In genomic region chr9:129323999-129324553, GRCh38 we compare ENCODE assay signal across 15 cellular contexts.
A peak's percentile ranks its signal among the peaks of the same experiment; 100 is the strongest.
DNase-seq lines count a peak whose midpoint lies in the region; ATAC-seq and TF ChIP-seq lines count a peak whose summit lies in the region.
"Had no signal": no experiment of that assay in that cellular context is flagged by ENCODE, and none has a peak within 500 bp of the region (broad histone marks: within the 10 kb centered on the region; RNA-seq: fewer than 3 reads in every experiment).

No MANE protein-coding gene starts in this region.

- peaks cover 4 to 73% (median 65%) of the 10 kb centered on the region in 4 donors for H3K4me1 ChIP-seq in tibial artery

- no peak for DNase-seq in RWPE1 (ENCODE audit: low spot score)
- peak; percentile 28 for DNase-seq in chondrocyte (ENCODE audit: low spot score)
- DNase-seq in mesothelial cell of epicardium (ENCODE audit: low spot score in 2 of 2, unreplicated experiment in 2 of 2) = no peak
- peak; percentile 19 to 59 for DNase-seq in tibial artery
- no peak for DNase-seq in effector CD8-positive, alpha-beta T cell (lab: John Stamatoyannopoulos, UW)
- DNase-seq in mesenteric fat pad (ENCODE audit: low spot score) = no peak
- DNase-seq: activated B cell treated with CpG ODN at 0.5 μM for 24 hours, GOT3, NCI-H187, NCI-H446 treated with DMSO at 0.1 percent for 48 hours, nephron progenitor cell, SHP77 treated with DMSO at 0.1 percent for 48 hours, T-helper 2 cell had no signal

- H3K9me3 Mint-ChIP-seq in chondrocyte (ENCODE audit: low read depth) (no peaks in the 10 kb centered on the region), mesothelial cell of epicardium (no peaks in the 10 kb centered on the region)
- H3K9me3 Mint-ChIP-seq: activated B cell treated with CpG ODN at 0.5 μM for 24 hours, IgD-negative memory B cell, nephron progenitor cell had no signal

- no peak overlapping the region for H3K4me3 ChIP-seq in tibial artery

- TF ChIP-seq CTCF in RWPE1 (conservative IDR thresholded peaks at IDR 0.05; ENCODE audit: low read depth) (no peak), chondrocyte (IDR thresholded peaks at IDR 0.05) (no peak), mesothelial cell of epicardium (IDR thresholded peaks at IDR 0.05; ENCODE audit: unreplicated experiment) (no peak), tibial artery (IDR thresholded peaks at IDR 0.05) (no peak)

- H3K4me3 Mint-ChIP-seq in chondrocyte (ENCODE audit: unreplicated experiment) = no peak overlapping the region
- H3K4me3 Mint-ChIP-seq in mesothelial cell of epicardium = no peak overlapping the region
- H3K4me3 Mint-ChIP-seq: activated B cell treated with CpG ODN at 0.5 μM for 24 hours, IgD-negative memory B cell, nephron progenitor cell had no signal

- no peaks in the 10 kb centered on the region for H3K36me3 ChIP-seq in tibial artery

- H3K9me3 ChIP-seq in tibial artery = no peaks in the 10 kb centered on the region

- peak overlapping the region; percentile 71 for H3K27ac Mint-ChIP-seq in chondrocyte (ENCODE audit: unreplicated experiment)
- peak overlapping the region; percentile 50 for H3K27ac Mint-ChIP-seq in mesothelial cell of epicardium
- H3K27ac Mint-ChIP-seq: activated B cell treated with CpG ODN at 0.5 μM for 24 hours, IgD-negative memory B cell, nephron progenitor cell had no signal

- no peaks in the 10 kb centered on the region for H3K27me3 ChIP-seq in tibial artery

- H3K27ac ChIP-seq in RWPE1 (0 out of 2 replicates have a peak overlapping the region, but pooled peaks have one; percentile 13), tibial artery (peak overlapping the region; percentile 90 to 93)

- intact Hi-C loops in tibial artery (cut with DNase I; ENCODE audit: low total_unique reads) = loop anchor here (5.0 kb wide), 1 partner anchor 158 kb away; no protein-coding TSS in a partner anchor

- CTCF ChIA-PET in RWPE1 (lab: Yijun Ruan, JAX) = interaction anchor here (0.7 to 1.1 kb wide), 2 partner anchors 113 to 170 kb away, joined by 3 to 5 read pairs; no protein-coding TSS in a partner anchor

- no peak for ATAC-seq in HG03095 (IDR thresholded peaks at IDR 0.05; ENCODE audit: unreplicated experiment)

- H3K36me3 Mint-ChIP-seq in chondrocyte (ENCODE audit: low read depth) (no peaks in the 10 kb centered on the region), mesothelial cell of epicardium (no peaks in the 10 kb centered on the region)

- H3K4me1 Mint-ChIP-seq in chondrocyte (ENCODE audit: low read depth) (peaks cover 73% of the 10 kb centered on the region), mesothelial cell of epicardium (peaks cover 68% of the 10 kb centered on the region)

- POLR2A ChIA-PET in RWPE1 (lab: Yijun Ruan, JAX; ENCODE audit: low non-redundant PET) = interaction anchor here (0.6 kb wide), 1 partner anchor 59 kb away, joined by 6 read pairs; no protein-coding TSS in a partner anchor

- H3K27me3 Mint-ChIP-seq in chondrocyte (ENCODE audit: low read depth) = no peaks in the 10 kb centered on the region
- H3K27me3 Mint-ChIP-seq in mesothelial cell of epicardium (ENCODE audit: low read depth) = no peaks in the 10 kb centered on the region

Comparison
In these comparisons a context has a peak if more than half of its experiments do, and no peak if none do; other contexts are left out.
1. DNase-seq: peak in chondrocyte (single experiment) and tibial artery (2 of 2); none in RWPE1 (single experiment), mesothelial cell of epicardium (0 of 2), effector CD8-positive, alpha-beta T cell (single experiment) and mesenteric fat pad (single experiment).